ENCODE assay signal across 32 cellular contexts in the genomic region with DNA sequence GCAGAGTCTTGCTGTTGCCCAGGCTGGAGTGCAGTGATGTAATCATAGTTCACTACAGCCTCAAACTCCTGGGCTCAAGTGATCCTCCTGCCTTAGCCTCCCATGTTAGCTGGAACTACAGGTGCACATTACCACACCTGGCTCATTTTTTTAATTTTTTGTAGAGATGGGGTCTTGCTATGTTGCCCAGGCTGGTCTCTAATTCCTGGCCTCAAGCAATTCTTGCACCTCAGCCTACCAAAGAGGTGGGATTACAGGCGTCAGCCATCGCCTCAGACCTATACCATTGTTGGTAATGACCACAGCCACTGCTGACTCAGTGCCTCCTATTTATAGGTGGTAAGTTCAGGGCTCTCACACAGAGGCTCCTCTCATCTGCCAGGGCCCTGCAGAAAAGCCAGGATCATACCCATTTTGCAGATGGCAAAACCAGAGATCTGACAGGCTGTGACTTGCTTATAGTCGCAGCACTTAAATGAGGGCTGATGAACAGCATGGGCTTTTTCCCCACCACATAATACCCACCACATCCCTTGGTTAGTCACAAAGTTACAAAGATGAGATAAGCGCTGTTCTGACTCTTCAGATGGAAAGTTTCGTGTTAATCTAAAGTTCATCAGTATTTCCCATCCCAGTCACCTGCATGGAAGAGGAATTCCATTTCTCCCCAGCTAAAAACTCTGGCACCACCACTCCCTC. TPM values are rescaled to one million over a fixed set of nuclear protein-coding genes. Genes with fewer than 3 reads are reported as not detected.
"Had no signal": no experiment of that assay in that cellular context is flagged by ENCODE, and none has a peak within 500 bp of the region (broad histone marks: within the 10 kb centered on the region; RNA-seq: fewer than 3 reads in every experiment).

No MANE protein-coding gene starts in this region.

- H3K9me3 Mint-ChIP-seq: activated B cell treated with CpG ODN at 0.5 μM for 24 hours; activated naive CD4-positive, alpha-beta T cell treated with anti-CD3 and anti-CD28 coated beads for 36 hours; activated naive CD8-positive, alpha-beta T cell treated with anti-CD3 and anti-CD28 coated beads, Interleukin-2, amount 10 ng/mL, durations not matched to agents 7 days and 5 days; activated T-helper 1 cell treated with anti-CD3 and anti-CD28 coated beads, Interleukin-12 subunit alpha, Interleukin-12 subunit beta, Interleukin-2, Interleukin-4 antibody, amounts not matched to agents 30 ng/mL and 10 ng/mL and 1 ng/mL, durations not matched to agents 14 hours and 24 hours and 36 hours; effector memory CD8-positive, alpha-beta T cell; naive thymus-derived CD8-positive, alpha-beta T cell; neural crest cell; stimulated activated naive CD8-positive, alpha-beta T cell treated with anti-CD3 and anti-CD28 coated beads, Interleukin-15, Interleukin-2, amounts not matched to agents 100 ng/mL and 50 ng/mL, for 24 hours had no signal

- H3K4me3 Mint-ChIP-seq: activated B cell treated with CpG ODN at 0.5 μM for 24 hours; activated naive CD4-positive, alpha-beta T cell treated with anti-CD3 and anti-CD28 coated beads for 36 hours; activated naive CD8-positive, alpha-beta T cell treated with anti-CD3 and anti-CD28 coated beads, Interleukin-2, amount 10 ng/mL, durations not matched to agents 7 days and 5 days; activated T-helper 1 cell treated with anti-CD3 and anti-CD28 coated beads, Interleukin-12 subunit alpha, Interleukin-12 subunit beta, Interleukin-2, Interleukin-4 antibody, amounts not matched to agents 30 ng/mL and 10 ng/mL and 1 ng/mL, durations not matched to agents 14 hours and 24 hours and 36 hours; effector memory CD8-positive, alpha-beta T cell; naive thymus-derived CD8-positive, alpha-beta T cell; neural crest cell; stimulated activated naive CD8-positive, alpha-beta T cell treated with anti-CD3 and anti-CD28 coated beads, Interleukin-15, Interleukin-2, amounts not matched to agents 100 ng/mL and 50 ng/mL, for 24 hours had no signal

- H3K27ac Mint-ChIP-seq: activated B cell treated with CpG ODN at 0.5 μM for 24 hours; activated naive CD4-positive, alpha-beta T cell treated with anti-CD3 and anti-CD28 coated beads for 36 hours; activated naive CD8-positive, alpha-beta T cell treated with anti-CD3 and anti-CD28 coated beads, Interleukin-2, amount 10 ng/mL, durations not matched to agents 7 days and 5 days; activated T-helper 1 cell treated with anti-CD3 and anti-CD28 coated beads, Interleukin-12 subunit alpha, Interleukin-12 subunit beta, Interleukin-2, Interleukin-4 antibody, amounts not matched to agents 30 ng/mL and 10 ng/mL and 1 ng/mL, durations not matched to agents 14 hours and 24 hours and 36 hours; effector memory CD8-positive, alpha-beta T cell; stimulated activated naive CD8-positive, alpha-beta T cell treated with anti-CD3 and anti-CD28 coated beads, Interleukin-15, Interleukin-2, amounts not matched to agents 100 ng/mL and 50 ng/mL, for 24 hours had no signal

- H3K4me1 ChIP-seq: gastrocnemius medialis, left lung, lower lobe of right lung, pancreas, psoas muscle, thyroid gland, upper lobe of right lung had no signal

- H3K9me3 ChIP-seq: gastrocnemius medialis, left lung, lower lobe of right lung, pancreas, psoas muscle, right atrium auricular region, thyroid gland, upper lobe of right lung had no signal

- DNase-seq: activated B cell treated with CpG ODN at 0.5 μM for 24 hours; activated CD4-positive, alpha-beta T cell treated with anti-CD3 and anti-CD28 coated beads for 4 hours; activated CD4-positive, alpha-beta T cell treated with anti-CD3 and anti-CD28 coated beads, Interleukin-2, amount 50 U/mL, for 48 hours; activated effector memory CD4-positive, alpha-beta T cell treated with anti-CD3 and anti-CD28 coated beads, Interleukin-2, amount 50 U/mL, for 16 hours; activated naive CD4-positive, alpha-beta T cell treated with anti-CD3 and anti-CD28 coated beads for 36 hours; activated naive CD8-positive, alpha-beta T cell treated with anti-CD3 and anti-CD28 coated beads, Interleukin-2, amount 10 ng/mL, durations not matched to agents 7 days and 5 days; activated T-cell treated with anti-CD3 and anti-CD28 coated beads for 4 hours; amniotic stem cell; brain microvascular endothelial cell; caudate nucleus; cortex of kidney; effector memory CD8-positive, alpha-beta T cell; erythroblast; gastrocnemius medialis; glutamatergic neuron; left lung; lower lobe of right lung; mesenchymal stem cell; naive thymus-derived CD8-positive, alpha-beta T cell; nucleus accumbens; pancreas; psoas muscle; stimulated activated CD4-positive, alpha-beta T cell treated with anti-CD3 and anti-CD28 coated beads, Interleukin-2, amount 100 ng/mL, for 48 hours; substantia nigra; thyroid gland; upper lobe of right lung had no signal

- H3K27ac ChIP-seq: brain microvascular endothelial cell, gastrocnemius medialis, left lung, lower lobe of right lung, pancreas, psoas muscle, right atrium auricular region, thyroid gland, upper lobe of right lung had no signal

- H3K36me3 ChIP-seq: brain microvascular endothelial cell, gastrocnemius medialis, left lung, lower lobe of right lung, pancreas, right atrium auricular region, thyroid gland, upper lobe of right lung had no signal

- H3K27me3 ChIP-seq: brain microvascular endothelial cell, gastrocnemius medialis, left lung, pancreas, right atrium auricular region, thyroid gland, upper lobe of right lung had no signal

- H3K4me1 Mint-ChIP-seq: activated B cell treated with CpG ODN at 0.5 μM for 24 hours, neural crest cell had no signal

- ATAC-seq: effector memory CD8-positive, alpha-beta T cell; gastrocnemius medialis; left lung; lower lobe of right lung; naive thymus-derived CD8-positive, alpha-beta T cell; pancreas; psoas muscle; upper lobe of right lung had no signal

- H3K36me3 Mint-ChIP-seq: activated naive CD8-positive, alpha-beta T cell treated with anti-CD3 and anti-CD28 coated beads, Interleukin-2, amount 10 ng/mL, durations not matched to agents 7 days and 5 days; naive thymus-derived CD8-positive, alpha-beta T cell had no signal

- H3K4me3 ChIP-seq: gastrocnemius medialis, left lung, lower lobe of right lung, pancreas, psoas muscle, right atrium auricular region, thyroid gland, upper lobe of right lung had no signal

RNA-seq across cellular contexts. Expression of a gene that starts 21.8 kb away (rescaled TPM):
- total RNA-seq: activated B cell treated with CpG ODN at 0.5 μM for 24 hours; activated naive CD4-positive, alpha-beta T cell treated with anti-CD3 and anti-CD28 coated beads for 36 hours; activated naive CD8-positive, alpha-beta T cell treated with anti-CD3 and anti-CD28 coated beads, Interleukin-2, amount 10 ng/mL, durations not matched to agents 7 days and 5 days; activated T-helper 1 cell treated with anti-CD3 and anti-CD28 coated beads, Interleukin-12 subunit alpha, Interleukin-12 subunit beta, Interleukin-2, Interleukin-4 antibody, amounts not matched to agents 30 ng/mL and 10 ng/mL and 1 ng/mL, durations not matched to agents 14 hours and 24 hours and 36 hours; astrocyte; chondrocyte; gastrocnemius medialis; naive thymus-derived CD8-positive, alpha-beta T cell; neural crest cell; psoas muscle; right atrium auricular region; thyroid gland had no signal
- polyA plus RNA-seq: naive thymus-derived CD8-positive, alpha-beta T cell; pancreas had no signal
